27 cellular contexts compared by ENCODE assay signal in genomic region chr16:710500-711075, GRCh38. TPM values are rescaled to one million over a fixed set of nuclear protein-coding genes. Genes with fewer than 3 reads are reported as not detected.
DNase-seq lines count a peak whose midpoint lies in the region; ATAC-seq, FAIRE-seq and TF ChIP-seq lines count a peak whose summit lies in the region.
"Had no signal": no experiment of that assay in that cellular context is flagged by ENCODE, and none has a peak within 500 bp of the region (broad histone marks: within the 10 kb centered on the region; RNA-seq: fewer than 3 reads in every experiment).

No MANE protein-coding gene starts in this region.

- CTCF ChIA-PET in A549 (lab: Yijun Ruan, JAX): interaction anchor here (0.7 to 25.1 kb wide), 14 partner anchors 8 to 345 kb away, joined by 3 to 656 read pairs (median 8); partner anchors contain the start of genes ANTKMT, CCDC78, CHTF18 and CIAO3
- CTCF ChIA-PET in activated naive CD4-positive, alpha-beta T cell treated with anti-CD3 and anti-CD28 coated beads for 36 hours (lab: Charles Lee): interaction anchor here (1.1 to 2.4 kb wide), 3 partner anchors 11 to 74 kb away, joined by 3 to 25 read pairs (median 10); partner anchors contain the start of gene ANTKMT

- no peak for TF ChIP-seq POLR2A in A549 (IDR thresholded peaks at IDR 0.05; ENCODE audit: low read length)

- DNase-seq in A549 (ENCODE audit: low read depth in 1 of 2, low spot score in 1 of 2) (no peak), COLO668 (lab: John Stamatoyannopoulos, UW; ENCODE audit: unreplicated experiment) (peak; percentile 72), myocyte (ENCODE audit: low read depth) (peak; percentile 77), NOMO-1 (lab: John Stamatoyannopoulos, UW; ENCODE audit: unreplicated experiment in 2 of 2) (no peak)
- no peak for DNase-seq in activated naive CD4-positive, alpha-beta T cell treated with anti-CD3 and anti-CD28 coated beads for 36 hours
- DNase-seq: activated CD4-positive, alpha-beta T cell treated with anti-CD3 and anti-CD28 coated beads for 36 hours; activated effector memory CD4-positive, alpha-beta T cell treated with anti-CD3 and anti-CD28 coated beads, Interleukin-2, amount 50 U/mL, for 16 hours; Calu3; cerebellar nuclear complex; midbrain; natural killer cell; NCI-H187; NCI-H748 treated with DMSO at 0.1 percent for 48 hours; posterior cingulate gyrus; right lobe of liver; stimulated activated CD4-positive, alpha-beta T cell treated with anti-CD3 and anti-CD28 coated beads, Interleukin-12 subunit alpha, Interleukin-12 subunit beta, amount 100 ng/mL, for 4 hours; stimulated activated CD4-positive, alpha-beta T cell treated with anti-CD3 and anti-CD28 coated beads, Interleukin-4, amount 100 ng/mL, for 1 hour; upper lobe of right lung had no signal

- TF ChIP-seq EP300 in A549 (IDR thresholded peaks at IDR 0.05): no peak

- WGBS in A549 (ENCODE audit: missing lambda C conversion rate): 81% methylated on average over 17 of the region's 21 CpGs

- intact Hi-C loops in activated naive CD4-positive, alpha-beta T cell treated with anti-CD3 and anti-CD28 coated beads for 36 hours (cut with micrococcal nuclease): loop anchor here (1.0 to 5.0 kb wide), 2 partner anchors 75 to 347 kb away; no protein-coding TSS in a partner anchor

- TF ChIP-seq CTCF in A549 (IDR thresholded peaks at IDR 0.05) (no peak), brain (conservative IDR thresholded peaks at IDR 0.05) (peak in 1 of 2 experiments; percentile 4)

- ATAC-seq in A549 (no peak), HG03457 (IDR thresholded peaks at IDR 0.05; ENCODE audit: unreplicated experiment) (no peak), HG02970 (IDR thresholded peaks at IDR 0.05; ENCODE audit: low FRiP score, unreplicated experiment) (no peak)
- ATAC-seq: activated CD4-positive, alpha-beta T cell treated with anti-CD3 and anti-CD28 coated beads for 36 hours; HepG2; natural killer cell; right lobe of liver; upper lobe of right lung had no signal

- peaks cover 64% of the 10 kb centered on the region for H3K4me1 ChIP-seq in A549

- peak overlapping the region; percentile 94 to 99 (median 98) for H3K27ac Mint-ChIP-seq in brain
- H3K27ac Mint-ChIP-seq in activated naive CD4-positive, alpha-beta T cell treated with anti-CD3 and anti-CD28 coated beads for 36 hours: no peak overlapping the region
- H3K27ac Mint-ChIP-seq: activated CD4-positive, alpha-beta T cell treated with anti-CD3 and anti-CD28 coated beads for 36 hours; natural killer cell; T-helper 2 cell treated with Interferon-gamma antibody and Interleukin-4, amounts not matched to agents 5 μg/mL and 100 μg/mL, for 36 hours had no signal

- peak overlapping the region; percentile 75 to 87 (median 81) for H3K4me3 Mint-ChIP-seq in brain
- H3K4me3 Mint-ChIP-seq in activated naive CD4-positive, alpha-beta T cell treated with anti-CD3 and anti-CD28 coated beads for 36 hours: no peak overlapping the region
- H3K4me3 Mint-ChIP-seq: activated CD4-positive, alpha-beta T cell treated with anti-CD3 and anti-CD28 coated beads for 36 hours; natural killer cell; T-helper 2 cell treated with Interferon-gamma antibody and Interleukin-4, amounts not matched to agents 5 μg/mL and 100 μg/mL, for 36 hours had no signal

- peaks cover 0 to 2% (median 0%) of the 10 kb centered on the region in 5 experiments for H3K9me3 Mint-ChIP-seq in brain
- no peaks in the 10 kb centered on the region for H3K9me3 Mint-ChIP-seq in activated naive CD4-positive, alpha-beta T cell treated with anti-CD3 and anti-CD28 coated beads for 36 hours
- H3K9me3 Mint-ChIP-seq: natural killer cell; T-helper 2 cell treated with Interferon-gamma antibody and Interleukin-4, amounts not matched to agents 5 μg/mL and 100 μg/mL, for 36 hours had no signal

- H3K4me1 Mint-ChIP-seq in brain: peaks cover 63% of the 10 kb centered on the region
- peaks cover 2% of the 10 kb centered on the region for H3K4me1 Mint-ChIP-seq in activated naive CD4-positive, alpha-beta T cell treated with anti-CD3 and anti-CD28 coated beads for 36 hours (ENCODE audit: low read depth)
- H3K4me1 Mint-ChIP-seq: activated CD4-positive, alpha-beta T cell treated with anti-CD3 and anti-CD28 coated beads for 36 hours; CD14-positive monocyte; natural killer cell had no signal

- H3K9me3 ChIP-seq in A549: no peaks in the 10 kb centered on the region
- H3K9me3 ChIP-seq: right lobe of liver, upper lobe of right lung had no signal

- no peak for TF ChIP-seq RAD21 in A549 (conservative IDR thresholded peaks at IDR 0.05 in 1 of 2, IDR thresholded peaks at IDR 0.05 in 1 of 2)

- H3K36me3 Mint-ChIP-seq in brain: no peaks in the 10 kb centered on the region
- H3K36me3 Mint-ChIP-seq in activated naive CD4-positive, alpha-beta T cell treated with anti-CD3 and anti-CD28 coated beads for 36 hours (ENCODE audit: low read depth): no peaks in the 10 kb centered on the region
- H3K36me3 Mint-ChIP-seq: CD14-positive monocyte, natural killer cell had no signal

- POLR2A ChIA-PET in A549 (lab: Yijun Ruan, JAX): interaction anchor here (1.3 to 1.5 kb wide), 2 partner anchors 9 to 11 kb away, joined by 4 to 7 read pairs; no protein-coding TSS in a partner anchor

- H3K27ac ChIP-seq in A549: peak overlapping the region; percentile 25 to 99; a peak in 4 of 6 replicates
- H3K27ac ChIP-seq: epithelial cell of prostate, right lobe of liver, upper lobe of right lung had no signal

- no peak for FAIRE-seq in A549 (lab: Jason Lieb, UNC)
- FAIRE-seq: HepG2, keratinocyte had no signal

- H3K27me3 Mint-ChIP-seq in brain: peaks cover 11% of the 10 kb centered on the region
- peaks cover 49% of the 10 kb centered on the region for H3K27me3 Mint-ChIP-seq in activated naive CD4-positive, alpha-beta T cell treated with anti-CD3 and anti-CD28 coated beads for 36 hours (ENCODE audit: low read depth)

- no peak overlapping the region for H3K4me3 ChIP-seq in A549
- H3K4me3 ChIP-seq: right lobe of liver, upper lobe of right lung had no signal

- H3K4me2 ChIP-seq in A549: peak overlapping the region; percentile 40; the same call in 1 of the 3 replicates

TF ChIP-seq in A549, 52 proteins besides CTCF, POLR2A, EP300 and RAD21 (continues in another document):
- TF ChIP-seq ZFP36 (IDR thresholded peaks at IDR 0.05; ENCODE audit: borderline replicate concordance, partially characterized antibody): no peak
- TF ChIP-seq NR3C1 (IDR thresholded peaks at IDR 0.05): no peak
- TF ChIP-seq MAZ (IDR thresholded peaks at IDR 0.05; ENCODE audit: borderline replicate concordance, low read depth, low read length): no peak
- TF ChIP-seq BHLHE40 (IDR thresholded peaks at IDR 0.05; ENCODE audit: low read depth, low read length): no peak

RNA-seq across cellular contexts. Expression of gene METRN, which starts 4.3 kb away (rescaled TPM):
- 33.8 and 41.0 TPM in 2 replicates for polyA plus RNA-seq in A549 (2011; rRNA removed)
- 128 and 228 TPM in 2 replicates for polyA plus RNA-seq in A549 (2012; cell fraction: cytosol; rRNA removed)
- polyA plus RNA-seq in A549 (2012; cell fraction: nucleus; rRNA removed): 107 and 207 TPM in 2 replicates
- polyA plus RNA-seq in A549 (2017; fragmentation: RNase III; extraction: RNeasy Plus Mini Kit Qiagen cat#74134 plus additional on column Dnase treatment): 72.7 to 82.2 TPM (median 81.0 TPM) in 3 replicates
- polyA minus RNA-seq in A549 (2011; rRNA and poly(A)+ RNA removed): 16.9 and 19.6 TPM in 2 replicates
- 125 TPM for polyA plus RNA-seq in brain (ENCODE audit: insufficient read depth, low read depth, low replicate concordance)
- total RNA-seq in myocyte: 105 and 172 TPM in 2 replicates
- polyA plus RNA-seq in myocyte (2012): 71.5 TPM
- total RNA-seq in activated naive CD4-positive, alpha-beta T cell treated with anti-CD3 and anti-CD28 coated beads for 36 hours: 10 to 100 TPM in 1 of 2 experiments, 1 to 10 TPM in 1; 8.2 to 11.0 TPM

RNA-seq across cellular contexts. Expression of gene FBXL16, which starts 5.0 kb away (rescaled TPM):
- polyA plus RNA-seq in A549 (2011; rRNA removed) (0.53 and 0.54 TPM in 2 replicates), A549 (2017; fragmentation: RNase III; extraction: RNeasy Plus Mini Kit Qiagen cat#74134 plus additional on column Dnase treatment) (1.1 to 1.4 TPM (median 1.2 TPM) in 3 replicates), brain (ENCODE audit: insufficient read depth, low read depth, low replicate concordance) (188 TPM)
- 1.1 and 2.4 TPM in 2 replicates for polyA plus RNA-seq in A549 (2012; cell fraction: cytosol; rRNA removed)
- polyA plus RNA-seq in A549 (2012; cell fraction: nucleus; rRNA removed): 2.4 and 4.1 TPM in 2 replicates
- polyA minus RNA-seq in A549 (2011; rRNA and poly(A)+ RNA removed): 0.21 and 0.29 TPM in 2 replicates
- 0.21 and 0.51 TPM in 2 replicates for total RNA-seq in myocyte
- polyA plus RNA-seq in myocyte (2012): 0.97 TPM
- total RNA-seq in activated naive CD4-positive, alpha-beta T cell treated with anti-CD3 and anti-CD28 coated beads for 36 hours: 1 to 10 TPM; 3.7 to 5.7 TPM
- total RNA-seq: LHCN-M2 had no signal

RNA-seq across cellular contexts. Expression of gene ANTKMT, which starts 10.4 kb away (rescaled TPM):
- polyA plus RNA-seq in A549 (2011; rRNA removed) (10.9 and 11.9 TPM in 2 replicates), A549 (2017; fragmentation: RNase III; extraction: RNeasy Plus Mini Kit Qiagen cat#74134 plus additional on column Dnase treatment) (49.2 to 55.8 TPM (median 55.2 TPM) in 3 replicates), brain (ENCODE audit: insufficient read depth, low read depth, low replicate concordance) (37.7 TPM)
- 79.6 and 99.7 TPM in 2 replicates for polyA plus RNA-seq in A549 (2012; cell fraction: cytosol; rRNA removed)
- 161 and 226 TPM in 2 replicates for polyA plus RNA-seq in A549 (2012; cell fraction: nucleus; rRNA removed)
- 2.6 and 3.7 TPM in 2 replicates for polyA minus RNA-seq in A549 (2011; rRNA and poly(A)+ RNA removed)
- 44.0 and 71.7 TPM in 2 replicates for total RNA-seq in myocyte
- polyA plus RNA-seq in myocyte (2012): 39.6 TPM
- 10 to 100 TPM; 21.5 to 24.3 TPM for total RNA-seq in activated naive CD4-positive, alpha-beta T cell treated with anti-CD3 and anti-CD28 coated beads for 36 hours

RNA-seq across cellular contexts. Expression of gene CCDC78, which starts 15.7 kb away (rescaled TPM):
- polyA plus RNA-seq in A549 (2011; rRNA removed) (1.1 and 1.7 TPM in 2 replicates), A549 (2017; fragmentation: RNase III; extraction: RNeasy Plus Mini Kit Qiagen cat#74134 plus additional on column Dnase treatment) (4.7 to 5.9 TPM (median 5.6 TPM) in 3 replicates), brain (ENCODE audit: insufficient read depth, low read depth, low replicate concordance) (0.39 TPM)
- 7.3 and 9.7 TPM in 2 replicates for polyA plus RNA-seq in A549 (2012; cell fraction: cytosol; rRNA removed)
- polyA plus RNA-seq in A549 (2012; cell fraction: nucleus; rRNA removed): 72.7 and 90.6 TPM in 2 replicates
- polyA minus RNA-seq in A549 (2011; rRNA and poly(A)+ RNA removed): 0.49 and 0.74 TPM in 2 replicates
- total RNA-seq in myocyte: 5.9 and 6.0 TPM in 2 replicates
- 5.2 TPM for polyA plus RNA-seq in myocyte (2012)
- 1 to 10 TPM; 1.2 to 1.3 TPM for total RNA-seq in activated naive CD4-positive, alpha-beta T cell treated with anti-CD3 and anti-CD28 coated beads for 36 hours
- polyA plus RNA-seq: CD14-positive monocyte had no signal

RNA-seq across cellular contexts. Expression of gene HAGHL, which starts 16.3 kb away (rescaled TPM):
- polyA plus RNA-seq in A549 (2011; rRNA removed) (3.5 and 4.4 TPM in 2 replicates), A549 (2017; fragmentation: RNase III; extraction: RNeasy Plus Mini Kit Qiagen cat#74134 plus additional on column Dnase treatment) (21.4 to 22.0 TPM (median 21.7 TPM) in 3 replicates), brain (ENCODE audit: insufficient read depth, low read depth, low replicate concordance) (8.7 TPM)
- 32.0 and 35.0 TPM in 2 replicates for polyA plus RNA-seq in A549 (2012; cell fraction: cytosol; rRNA removed)
- polyA plus RNA-seq in A549 (2012; cell fraction: nucleus; rRNA removed): 62.2 and 86.3 TPM in 2 replicates
- polyA minus RNA-seq in A549 (2011; rRNA and poly(A)+ RNA removed): 2.0 and 2.6 TPM in 2 replicates
- total RNA-seq in myocyte: 32.6 and 38.5 TPM in 2 replicates
- polyA plus RNA-seq in myocyte (2012): 29.3 TPM
- 1 to 10 TPM; 6.5 to 7.7 TPM for total RNA-seq in activated naive CD4-positive, alpha-beta T cell treated with anti-CD3 and anti-CD28 coated beads for 36 hours

Comparison
In these comparisons a context has a peak if more than half of its experiments do, and no peak if none do; other contexts are left out.
1. DNase-seq: peak in COLO668 (single experiment) and myocyte (single experiment); none in A549 (0 of 2), activated naive CD4-positive, alpha-beta T cell treated with anti-CD3 and anti-CD28 coated beads for 36 hours (single experiment) and NOMO-1 (0 of 2).